In genomic region chr9:34382879-34383278, GRCh38 we compare ENCODE assay signal across 20 cellular contexts. TPM values are rescaled to one million over a fixed set of nuclear protein-coding genes. Genes with fewer than 3 reads are reported as not detected.
A peak's percentile ranks its signal among the peaks of the same experiment; 100 is the strongest.
DNase-seq lines count a peak whose midpoint lies in the region; TF ChIP-seq lines count a peak whose summit lies in the region.
"Had no signal": no experiment of that assay in that cellular context is flagged by ENCODE, and none has a peak within 500 bp of the region (broad histone marks: within the 10 kb centered on the region; RNA-seq: fewer than 3 reads in every experiment).

No MANE protein-coding gene starts in this region.

- no peaks in the 10 kb centered on the region for H3K9me3 ChIP-seq in HEK293 (ENCODE audit: control insufficient read depth, insufficient read depth, low read depth, low read length)
- H3K9me3 ChIP-seq in esophagus squamous epithelium: no peaks in the 10 kb centered on the region
- H3K9me3 ChIP-seq: Peyer's patch had no signal

- no peaks in the 10 kb centered on the region for H3K36me3 Mint-ChIP-seq in activated naive CD4-positive, alpha-beta T cell treated with anti-CD3 and anti-CD28 coated beads, Interleukin-2, amount 50 U/mL, for 24 hours
- no peaks in the 10 kb centered on the region for H3K36me3 Mint-ChIP-seq in activated naive CD4-positive, alpha-beta T cell treated with anti-CD3 and anti-CD28 coated beads, Interleukin-2, amount 10 ng/mL, durations not matched to agents 7 days and 5 days
- H3K36me3 Mint-ChIP-seq in glutamatergic neuron (ENCODE audit: unreplicated experiment) (no peaks in the 10 kb centered on the region), osteocyte (ENCODE audit: unreplicated experiment) (no peaks in the 10 kb centered on the region)
- H3K36me3 Mint-ChIP-seq: CD8-positive, alpha-beta memory T cell had no signal

- CTCF ChIA-PET in activated naive CD4-positive, alpha-beta T cell treated with anti-CD3 and anti-CD28 coated beads, Interleukin-2, amount 10 ng/mL, durations not matched to agents 7 days and 5 days (lab: Charles Lee): interaction anchor here (0.7 kb wide), 1 partner anchor 120 kb away, joined by 3 read pairs; no protein-coding TSS in a partner anchor
- CTCF ChIA-PET in HEK293 (lab: Yijun Ruan, JAX): interaction anchor here (0.8 to 10.7 kb wide), 3 partner anchors 21 to 439 kb away, joined by 3 to 172 read pairs (median 3); no protein-coding TSS in a partner anchor

- H3K4me1 ChIP-seq in HEK293 (ENCODE audit: control insufficient read depth, insufficient read depth, low read length) (no peaks in the 10 kb centered on the region), esophagus squamous epithelium (peaks cover 18 to 28% (median 19%) of the 10 kb centered on the region in 3 donors)

- H3K27ac Mint-ChIP-seq in activated naive CD4-positive, alpha-beta T cell treated with anti-CD3 and anti-CD28 coated beads, Interleukin-2, amount 50 U/mL, for 24 hours: peak overlapping the region; percentile 66
- H3K27ac Mint-ChIP-seq in activated naive CD4-positive, alpha-beta T cell treated with anti-CD3 and anti-CD28 coated beads, Interleukin-2, amount 10 ng/mL, durations not matched to agents 7 days and 5 days: no peak overlapping the region
- peak overlapping the region; percentile 59 for H3K27ac Mint-ChIP-seq in glutamatergic neuron (ENCODE audit: unreplicated experiment)
- no peak overlapping the region for H3K27ac Mint-ChIP-seq in osteocyte (ENCODE audit: unreplicated experiment)

- H3K4me3 ChIP-seq in HEK293 (ENCODE audit: low read depth, low read length) (no peak overlapping the region), esophagus squamous epithelium (no peak overlapping the region)

- POLR2A ChIA-PET in HEK293 (lab: Yijun Ruan, JAX): no interaction called here

- TF ChIP-seq CTCF in HEK293 (tag by site-specific recombination; IDR thresholded peaks at IDR 0.05): no peak
- no peak for TF ChIP-seq CTCF in glutamatergic neuron (IDR thresholded peaks at IDR 0.05; ENCODE audit: partially characterized antibody, unreplicated experiment)
- TF ChIP-seq CTCF in osteocyte (IDR thresholded peaks at IDR 0.05): no peak
- TF ChIP-seq CTCF in esophagus squamous epithelium (IDR thresholded peaks at IDR 0.05): no peak

- DNase-seq in activated naive CD4-positive, alpha-beta T cell treated with anti-CD3 and anti-CD28 coated beads, Interleukin-2, amount 10 ng/mL, durations not matched to agents 7 days and 5 days: no peak
- DNase-seq in glutamatergic neuron: no peak
- DNase-seq in osteocyte (ENCODE audit: extremely low spot score, unreplicated experiment): peak; percentile 66
- no peak for DNase-seq in esophagus squamous epithelium (lab: John Stamatoyannopoulos, UW)
- no peak for DNase-seq in NCI-H2171 treated with DMSO at 0.1 percent for 48 hours (lab: John Stamatoyannopoulos, UW)
- DNase-seq in COLO829 (ENCODE audit: low spot score): no peak
- DNase-seq: AML-193; C1 segment of cervical spinal cord; CD8-positive, alpha-beta memory T cell; IMR-90; NCI-H1105; NCI-H146; NCI-H2029 treated with DMSO at 0.1 percent for 48 hours; NCI-H345; NCI-H524 treated with DMSO at 0.1 percent for 48 hours; NCI-H82; Peyer's patch had no signal

- H3K4me3 Mint-ChIP-seq in activated naive CD4-positive, alpha-beta T cell treated with anti-CD3 and anti-CD28 coated beads, Interleukin-2, amount 50 U/mL, for 24 hours: no peak overlapping the region
- H3K4me3 Mint-ChIP-seq in activated naive CD4-positive, alpha-beta T cell treated with anti-CD3 and anti-CD28 coated beads, Interleukin-2, amount 10 ng/mL, durations not matched to agents 7 days and 5 days: no peak overlapping the region
- H3K4me3 Mint-ChIP-seq in glutamatergic neuron (ENCODE audit: unreplicated experiment): peak overlapping the region; percentile 65
- H3K4me3 Mint-ChIP-seq in osteocyte (ENCODE audit: unreplicated experiment): no peak overlapping the region

- WGBS in esophagus squamous epithelium, 2 donors: 74 to 85% methylated on average over 3 of the region's 3 CpGs

- H3K9me3 Mint-ChIP-seq in activated naive CD4-positive, alpha-beta T cell treated with anti-CD3 and anti-CD28 coated beads, Interleukin-2, amount 50 U/mL, for 24 hours: no peaks in the 10 kb centered on the region
- H3K9me3 Mint-ChIP-seq in activated naive CD4-positive, alpha-beta T cell treated with anti-CD3 and anti-CD28 coated beads, Interleukin-2, amount 10 ng/mL, durations not matched to agents 7 days and 5 days: no peaks in the 10 kb centered on the region
- H3K9me3 Mint-ChIP-seq in glutamatergic neuron (ENCODE audit: unreplicated experiment): peaks cover 17% of the 10 kb centered on the region
- no peaks in the 10 kb centered on the region for H3K9me3 Mint-ChIP-seq in osteocyte (ENCODE audit: unreplicated experiment)
- H3K9me3 Mint-ChIP-seq: CD8-positive, alpha-beta memory T cell had no signal

- H3K4me1 Mint-ChIP-seq in activated naive CD4-positive, alpha-beta T cell treated with anti-CD3 and anti-CD28 coated beads, Interleukin-2, amount 50 U/mL, for 24 hours: peaks cover 30% of the 10 kb centered on the region
- H3K4me1 Mint-ChIP-seq in activated naive CD4-positive, alpha-beta T cell treated with anti-CD3 and anti-CD28 coated beads, Interleukin-2, amount 10 ng/mL, durations not matched to agents 7 days and 5 days: peaks cover 33% of the 10 kb centered on the region
- H3K4me1 Mint-ChIP-seq in glutamatergic neuron (ENCODE audit: low read depth, unreplicated experiment) (peaks cover 16% of the 10 kb centered on the region), osteocyte (ENCODE audit: unreplicated experiment) (peaks cover 8% of the 10 kb centered on the region)

- no peaks in the 10 kb centered on the region for H3K27me3 ChIP-seq in esophagus squamous epithelium
- H3K27me3 ChIP-seq: Peyer's patch had no signal

- H3K27me3 Mint-ChIP-seq in activated naive CD4-positive, alpha-beta T cell treated with anti-CD3 and anti-CD28 coated beads, Interleukin-2, amount 50 U/mL, for 24 hours: no peaks in the 10 kb centered on the region
- H3K27me3 Mint-ChIP-seq in activated naive CD4-positive, alpha-beta T cell treated with anti-CD3 and anti-CD28 coated beads, Interleukin-2, amount 10 ng/mL, durations not matched to agents 7 days and 5 days: peaks cover 40% of the 10 kb centered on the region
- H3K27me3 Mint-ChIP-seq in glutamatergic neuron (ENCODE audit: unreplicated experiment): peaks cover 24% of the 10 kb centered on the region
- peaks cover 23% of the 10 kb centered on the region for H3K27me3 Mint-ChIP-seq in osteocyte (ENCODE audit: unreplicated experiment)

- no peak overlapping the region for H3K27ac ChIP-seq in HEK293 (ENCODE audit: extremely low read depth, low read depth, low read length)
- no peak overlapping the region for H3K27ac ChIP-seq in esophagus squamous epithelium
- H3K27ac ChIP-seq: KMS-11 had no signal

- no peaks in the 10 kb centered on the region for H3K36me3 ChIP-seq in HEK293 (ENCODE audit: control insufficient read depth in 2 of 2, insufficient read depth in 1 of 2, low read length in 2 of 2)
- H3K36me3 ChIP-seq in esophagus squamous epithelium: no peaks in the 10 kb centered on the region
- H3K36me3 ChIP-seq: Peyer's patch had no signal

- TF ChIP-seq POLR2A in esophagus squamous epithelium (IDR thresholded peaks at IDR 0.05): no peak

- intact Hi-C loops in esophagus squamous epithelium (cut with DNase I): no loop called here

TF ChIP-seq in HEK293, 187 proteins besides CTCF, POLR2A, EP300 and RAD21:
- TF ChIP-seq MEIS1 (CRISPR knock-in tag; IDR thresholded peaks at IDR 0.05; ENCODE audit: borderline replicate concordance) (no peak), ZBTB17 (tag by site-specific recombination; IDR thresholded peaks at IDR 0.05) (0 out of 2 replicates have a peak, but pooled peaks have one; percentile 18), ZNF677 (tag by site-specific recombination; IDR thresholded peaks at IDR 0.05) (no peak)
TF ChIP-seq in HEK293: peak in this region for 1.

RNA-seq across cellular contexts. Expression of gene MYORG, which starts 6.2 kb away (rescaled TPM):
- total RNA-seq in glutamatergic neuron (ENCODE audit: unreplicated experiment) (4.6 TPM), osteocyte (1.3 and 2.5 TPM in 2 replicates), esophagus squamous epithelium (1 to 10 TPM; 5.3 to 8.8 (median 5.4) TPM)

RNA-seq across cellular contexts. Expression of gene NUDT2, which starts 53.5 kb away (rescaled TPM):
- 7.2 TPM for total RNA-seq in glutamatergic neuron (ENCODE audit: unreplicated experiment)
- 20.5 and 24.1 TPM in 2 replicates for total RNA-seq in osteocyte
- 10 to 100 TPM in 3 of 4 donors, 1 to 10 TPM in 1; 9.2 to 29.3 (median 17.8) TPM for total RNA-seq in esophagus squamous epithelium

RNA-seq across cellular contexts. Expression of gene KIF24, which starts 53.8 kb away (rescaled TPM):
- 0.78 TPM for total RNA-seq in glutamatergic neuron (ENCODE audit: unreplicated experiment)
- total RNA-seq in osteocyte: 1.4 and 1.5 TPM in 2 replicates
- 1 to 10 TPM; 1.5 to 2.9 (median 1.6) TPM for total RNA-seq in esophagus squamous epithelium

Comparison
In these comparisons a context has a peak if more than half of its experiments do, and no peak if none do; other contexts are left out.
1. H3K27ac Mint-ChIP-seq: peak in activated naive CD4-positive, alpha-beta T cell treated with anti-CD3 and anti-CD28 coated beads, Interleukin-2, amount 50 U/mL, for 24 hours (single experiment) and glutamatergic neuron (single experiment); none in activated naive CD4-positive, alpha-beta T cell treated with anti-CD3 and anti-CD28 coated beads, Interleukin-2, amount 10 ng/mL, durations not matched to agents 7 days and 5 days (single experiment) and osteocyte (single experiment).